ENCODE assay signal across 14 cellular contexts in genomic region chr1:26302733-26303405, GRCh38. TPM values are rescaled to one million over a fixed set of nuclear protein-coding genes. Genes with fewer than 3 reads are reported as not detected.
A peak's percentile ranks its signal among the peaks of the same experiment; 100 is the strongest.
DNase-seq lines count a peak whose midpoint lies in the region; ATAC-seq and TF ChIP-seq lines count a peak whose summit lies in the region.
"Had no signal": no experiment of that assay in that cellular context is flagged by ENCODE, and none has a peak within 500 bp of the region (broad histone marks: within the 10 kb centered on the region; RNA-seq: fewer than 3 reads in every experiment).

No MANE protein-coding gene starts in this region.

- peaks cover 50% of the 10 kb centered on the region for H3K4me1 Mint-ChIP-seq in activated CD8-positive, alpha-beta T cell treated with anti-CD3 and anti-CD28 coated beads, Interleukin-2, amount 10 ng/mL, durations not matched to agents 7 days and 5 days (ENCODE audit: low read depth)

- no peak overlapping the region for H2AK5ac ChIP-seq in mesendoderm (ENCODE audit: low read length)

- H4K5ac ChIP-seq in mesendoderm (ENCODE audit: low read length), result no peak overlapping the region

- H2BK15ac ChIP-seq in mesendoderm (replicated peaks; ENCODE audit: low read depth), result no peak overlapping the region

- no peaks in the 10 kb centered on the region for H4K20me1 ChIP-seq in BLaER1 treated with 17β-estradiol and CSF1 and Interleukin-3, amounts not matched to agents 10 nM and 100 nM

- intact Hi-C loops in sigmoid colon (cut with DNase I), result no loop called here

- ATAC-seq in HG02798 (IDR thresholded peaks at IDR 0.05; ENCODE audit: poor library complexity, unreplicated experiment), result no peak
- ATAC-seq in activated CD8-positive, alpha-beta T cell treated with anti-CD3 and anti-CD28 coated beads, Interleukin-2, amount 10 ng/mL, durations not matched to agents 7 days and 5 days, result no peak
- ATAC-seq in left lobe of liver, result no peak
- ATAC-seq: Panc1; stimulated activated naive CD8-positive, alpha-beta T cell treated with anti-CD3 and anti-CD28 coated beads, Interleukin-15, amount 100 ng/mL, for 72 hours had no signal

- H4K8ac ChIP-seq in mesendoderm (ENCODE audit: low read depth, low read length), result no peak overlapping the region

- no peaks in the 10 kb centered on the region for H3K79me2 ChIP-seq in mesendoderm (ENCODE audit: control insufficient read depth, insufficient read depth, low read length)

- H3K9ac ChIP-seq in BLaER1 treated with 17β-estradiol and CSF1 and Interleukin-3, amounts not matched to agents 10 nM and 100 nM, result peak overlapping the region in 2 of 11 experiments; percentile 2 to 23; a peak in 2 of 22 replicates
- H3K9ac ChIP-seq in mesendoderm (ENCODE audit: low read length), result no peak overlapping the region

- H3K4me2 ChIP-seq in BLaER1 treated with 17β-estradiol and CSF1 and Interleukin-3, amounts not matched to agents 10 nM and 100 nM, result peak overlapping the region; percentile 2 to 98 (median 37); a peak in 19 of 22 replicates
- H3K4me2 ChIP-seq in mesendoderm (ENCODE audit: low read length), result no peak overlapping the region

- H3K27me3 Mint-ChIP-seq in activated CD8-positive, alpha-beta T cell treated with anti-CD3 and anti-CD28 coated beads, Interleukin-2, amount 10 ng/mL, durations not matched to agents 7 days and 5 days (ENCODE audit: low read depth), result no peaks in the 10 kb centered on the region
- H3K27me3 Mint-ChIP-seq: activated naive CD4-positive, alpha-beta T cell treated with anti-CD3 and anti-CD28 coated beads, Interleukin-2, amount 10 ng/mL, durations not matched to agents 7 days and 5 days; stimulated activated naive CD8-positive, alpha-beta T cell treated with anti-CD3 and anti-CD28 coated beads, Interleukin-15, amount 100 ng/mL, for 72 hours had no signal

- H3K4me1 ChIP-seq in BLaER1 treated with 17β-estradiol and CSF1 and Interleukin-3, amounts not matched to agents 10 nM and 100 nM, result peaks cover 60 to 97% (median 91%) of the 10 kb centered on the region in 10 experiments
- H3K4me1 ChIP-seq in mesendoderm (ENCODE audit: control insufficient read depth, low read depth, low read length), result peaks cover 7% of the 10 kb centered on the region
- peaks cover 0 to 17% (median 11%) of the 10 kb centered on the region in 4 donors for H3K4me1 ChIP-seq in sigmoid colon

- no peak overlapping the region for H3K4me3 Mint-ChIP-seq in activated CD8-positive, alpha-beta T cell treated with anti-CD3 and anti-CD28 coated beads, Interleukin-2, amount 10 ng/mL, durations not matched to agents 7 days and 5 days
- H3K4me3 Mint-ChIP-seq: activated naive CD4-positive, alpha-beta T cell treated with anti-CD3 and anti-CD28 coated beads, Interleukin-2, amount 10 ng/mL, durations not matched to agents 7 days and 5 days; stimulated activated naive CD8-positive, alpha-beta T cell treated with anti-CD3 and anti-CD28 coated beads, Interleukin-15, amount 100 ng/mL, for 72 hours had no signal

- H3K4me3 ChIP-seq in BLaER1 treated with 17β-estradiol and CSF1 and Interleukin-3, amounts not matched to agents 10 nM and 100 nM, result no peak overlapping the region
- H3K4me3 ChIP-seq in cardiac fibroblast (replicated peaks in 1 of 2; ENCODE audit: low read depth in 2 of 2, low read length in 2 of 2), result no peak overlapping the region
- H3K4me3 ChIP-seq in mesendoderm (ENCODE audit: low read length), result no peak overlapping the region
- H3K4me3 ChIP-seq in sigmoid colon, result no peak overlapping the region

- H3K4ac ChIP-seq in mesendoderm (ENCODE audit: low read depth, low read length), result no peak overlapping the region

- no peaks in the 10 kb centered on the region for H3K9me3 Mint-ChIP-seq in activated CD8-positive, alpha-beta T cell treated with anti-CD3 and anti-CD28 coated beads, Interleukin-2, amount 10 ng/mL, durations not matched to agents 7 days and 5 days (ENCODE audit: insufficient read depth)
- H3K9me3 Mint-ChIP-seq: activated naive CD4-positive, alpha-beta T cell treated with anti-CD3 and anti-CD28 coated beads, Interleukin-2, amount 10 ng/mL, durations not matched to agents 7 days and 5 days; stimulated activated naive CD8-positive, alpha-beta T cell treated with anti-CD3 and anti-CD28 coated beads, Interleukin-15, amount 100 ng/mL, for 72 hours had no signal

- peaks cover 1% of the 10 kb centered on the region for H3K79me1 ChIP-seq in mesendoderm (ENCODE audit: low read length)

- no peak overlapping the region for H2BK120ac ChIP-seq in mesendoderm (ENCODE audit: low read depth, low read length)

- TF ChIP-seq CTCF in cardiac fibroblast (IDR thresholded peaks at IDR 0.05; ENCODE audit: low read depth, low read length), result no peak
- TF ChIP-seq CTCF in sigmoid colon (IDR thresholded peaks at IDR 0.05), result no peak

- no CpG with 5 or more reads among the region's 8 CpGs for WGBS in mesendoderm (ENCODE audit: extremely low coverage, insufficient coverage, low lambda C conversion rate)
- 77 to 80% methylated on average over 8 of the region's 8 CpGs for whole genome bisulfite sequencing in sigmoid colon, 2 donors

- DNase-seq in HS-27A (ENCODE audit: low read depth) (peak; percentile 81), cardiac fibroblast (ENCODE audit: low read depth in 2 of 2) (peak; percentile 80 to 86), mesendoderm (peak; percentile 82), sigmoid colon (no peak), left lobe of liver (ENCODE audit: low spot score) (no peak)
- no peak for DNase-seq in activated CD8-positive, alpha-beta T cell treated with anti-CD3 and anti-CD28 coated beads, Interleukin-2, amount 10 ng/mL, durations not matched to agents 7 days and 5 days
- DNase-seq: activated naive CD4-positive, alpha-beta T cell treated with anti-CD3 and anti-CD28 coated beads, Interleukin-2, amount 10 ng/mL, durations not matched to agents 7 days and 5 days; effector CD8-positive, alpha-beta T cell; nucleus accumbens; stimulated activated naive CD8-positive, alpha-beta T cell treated with anti-CD3 and anti-CD28 coated beads, Interleukin-15, amount 100 ng/mL, for 72 hours had no signal

- H3K27ac ChIP-seq in BLaER1 treated with 17β-estradiol and CSF1 and Interleukin-3, amounts not matched to agents 10 nM and 100 nM, result peak overlapping the region in 7 of 11 experiments; percentile 2 to 90 (median 35); a peak in 9 of 22 replicates
- H3K27ac ChIP-seq in mesendoderm (ENCODE audit: low read depth, low read length) (peak overlapping the region; percentile 63), sigmoid colon (no peak overlapping the region)
- H3K27ac ChIP-seq: VCaP had no signal

- H3K18ac ChIP-seq in mesendoderm (ENCODE audit: low read length), result no peak overlapping the region

- H3K56ac ChIP-seq in mesendoderm (ENCODE audit: low read length), result peak overlapping the region; percentile 42

- CTCF ChIA-PET in activated CD8-positive, alpha-beta T cell treated with anti-CD3 and anti-CD28 coated beads, Interleukin-2, amount 10 ng/mL, durations not matched to agents 7 days and 5 days (lab: Charles Lee), result interaction anchor here (1.2 kb wide), 1 partner anchor 10 kb away, joined by 3 read pairs; no protein-coding TSS in a partner anchor

- H3K27ac Mint-ChIP-seq in activated CD8-positive, alpha-beta T cell treated with anti-CD3 and anti-CD28 coated beads, Interleukin-2, amount 10 ng/mL, durations not matched to agents 7 days and 5 days, result no peak overlapping the region
- H3K27ac Mint-ChIP-seq: activated naive CD4-positive, alpha-beta T cell treated with anti-CD3 and anti-CD28 coated beads, Interleukin-2, amount 10 ng/mL, durations not matched to agents 7 days and 5 days had no signal

- peaks cover 0 to 3% (median 0%) of the 10 kb centered on the region in 11 experiments; a peak in 1 of 22 replicates for H3K27me3 ChIP-seq in BLaER1 treated with 17β-estradiol and CSF1 and Interleukin-3, amounts not matched to agents 10 nM and 100 nM
- H3K27me3 ChIP-seq in mesendoderm (ENCODE audit: insufficient read depth, low read length, poor library complexity) (no peaks in the 10 kb centered on the region), sigmoid colon (no peaks in the 10 kb centered on the region)

- H3K9me3 ChIP-seq in BLaER1 treated with 17β-estradiol and CSF1 and Interleukin-3, amounts not matched to agents 10 nM and 100 nM (replicated peaks in 1 of 11), result no peaks in the 10 kb centered on the region
- H3K9me3 ChIP-seq in sigmoid colon, result no peaks in the 10 kb centered on the region

- H3K23ac ChIP-seq in mesendoderm (ENCODE audit: low read length), result no peak overlapping the region

- no peak for TF ChIP-seq EP300 in sigmoid colon (IDR thresholded peaks at IDR 0.05)

- no peak overlapping the region for H2BK5ac ChIP-seq in mesendoderm (ENCODE audit: low read length)

- TF ChIP-seq POLR2A in sigmoid colon (IDR thresholded peaks at IDR 0.05), result no peak

- H3K36me3 ChIP-seq in BLaER1 treated with 17β-estradiol and CSF1 and Interleukin-3, amounts not matched to agents 10 nM and 100 nM, result peaks cover 0 to 16% (median 0%) of the 10 kb centered on the region in 11 experiments; a peak in 7 of 22 replicates
- H3K36me3 ChIP-seq in mesendoderm (ENCODE audit: control insufficient read depth, insufficient read depth, low read length) (no peaks in the 10 kb centered on the region), sigmoid colon (no peaks in the 10 kb centered on the region)

- POLR2A ChIA-PET in activated CD8-positive, alpha-beta T cell treated with anti-CD3 and anti-CD28 coated beads, Interleukin-2, amount 10 ng/mL, durations not matched to agents 7 days and 5 days (lab: Charles Lee), result interaction anchor here (0.5 to 1.9 kb wide), 2 partner anchors 11 to 14 kb away, joined by 3 to 8 read pairs; no protein-coding TSS in a partner anchor

- peaks cover 2% of the 10 kb centered on the region for H3K36me3 Mint-ChIP-seq in activated CD8-positive, alpha-beta T cell treated with anti-CD3 and anti-CD28 coated beads, Interleukin-2, amount 10 ng/mL, durations not matched to agents 7 days and 5 days (ENCODE audit: low read depth)

RNA-seq across cellular contexts. Expression of gene UBXN11, which starts 3.6 kb away (rescaled TPM):
- polyA plus RNA-seq in mesendoderm (2013, experiment 1 of 2), result 6.0 TPM
- polyA plus RNA-seq in mesendoderm (2013, experiment 2 of 2), result 6.4 TPM
- total RNA-seq in sigmoid colon (10 to 100 TPM in 3 of 4 donors, 1 to 10 TPM in 1; 9.8 to 17.7 (median 13.1) TPM), left lobe of liver (7.8 TPM)
- 10 to 100 TPM in 1 of 3 donors, 1 to 10 TPM in 2; 3.0 to 22.7 (median 4.2) TPM for polyA plus RNA-seq in sigmoid colon
- 10 to 100 TPM; 34.4 to 40.9 TPM for total RNA-seq in activated CD8-positive, alpha-beta T cell treated with anti-CD3 and anti-CD28 coated beads, Interleukin-2, amount 10 ng/mL, durations not matched to agents 7 days and 5 days

RNA-seq across cellular contexts. Expression of gene CD52, which starts 14.9 kb away (rescaled TPM):
- polyA plus RNA-seq in mesendoderm (2013, experiment 1 of 2), result 6.4 TPM
- polyA plus RNA-seq in mesendoderm (2013, experiment 2 of 2), result 5.3 TPM
- 1 to 10 TPM in 2 of 4 donors, not detected in 2; 1.6 to 5.7 TPM for total RNA-seq in sigmoid colon
- polyA plus RNA-seq in sigmoid colon, result 100 to 1,000 TPM in 1 of 3 donors, 10 to 100 TPM in 2; 19.8 to 556 (median 41.4) TPM
- 1,000 to 10,000 TPM; 1,112 to 1,180 TPM for total RNA-seq in activated CD8-positive, alpha-beta T cell treated with anti-CD3 and anti-CD28 coated beads, Interleukin-2, amount 10 ng/mL, durations not matched to agents 7 days and 5 days
- total RNA-seq in left lobe of liver, result 3.0 TPM

RNA-seq across cellular contexts. Expression of gene SH3BGRL3, which starts 23.0 kb away (rescaled TPM):
- 80.4 TPM for polyA plus RNA-seq in mesendoderm (2013, experiment 1 of 2)
- 79.4 TPM for polyA plus RNA-seq in mesendoderm (2013, experiment 2 of 2)
- 10 to 100 TPM; 32.9 to 41.5 (median 37.6) TPM for total RNA-seq in sigmoid colon
- 100 to 1,000 TPM; 303 to 575 (median 543) TPM for polyA plus RNA-seq in sigmoid colon
- 100 to 1,000 TPM; 795 to 814 TPM for total RNA-seq in activated CD8-positive, alpha-beta T cell treated with anti-CD3 and anti-CD28 coated beads, Interleukin-2, amount 10 ng/mL, durations not matched to agents 7 days and 5 days
- 31.5 TPM for total RNA-seq in left lobe of liver

RNA-seq across cellular contexts. Expression of gene CRYBG2, which starts 51.1 kb away (rescaled TPM):
- polyA plus RNA-seq in mesendoderm (2013, experiment 1 of 2), result 3.8 TPM
- 4.4 TPM for polyA plus RNA-seq in mesendoderm (2013, experiment 2 of 2)
- total RNA-seq in sigmoid colon (1 to 10 TPM in 1 of 4 donors, under 1 TPM in 1, not detected in 2; 0.55 to 1.8 TPM), left lobe of liver (0.18 TPM)
- polyA plus RNA-seq in sigmoid colon, result 10 to 100 TPM; 13.8 to 21.0 (median 19.9) TPM
- total RNA-seq in activated CD8-positive, alpha-beta T cell treated with anti-CD3 and anti-CD28 coated beads, Interleukin-2, amount 10 ng/mL, durations not matched to agents 7 days and 5 days, result 1 to 10 TPM; 7.6 to 8.7 TPM

Comparison
In these comparisons a context has a peak if more than half of its experiments do, and no peak if none do; other contexts are left out.
1. H3K27ac ChIP-seq: peak in BLaER1 treated with 17β-estradiol and CSF1 and Interleukin-3, amounts not matched to agents 10 nM and 100 nM (7 of 11) and mesendoderm (single experiment); none in sigmoid colon (0 of 4).
2. DNase-seq: peak in HS-27A (single experiment), cardiac fibroblast (2 of 2) and mesendoderm (single experiment); none in sigmoid colon (single experiment), activated CD8-positive, alpha-beta T cell treated with anti-CD3 and anti-CD28 coated beads, Interleukin-2, amount 10 ng/mL, durations not matched to agents 7 days and 5 days (single experiment) and left lobe of liver (single experiment).
3. RNA of gene CD52, which starts 14.9 kb away (total RNA-seq): 1,112 to 1,180 TPM in activated CD8-positive, alpha-beta T cell treated with anti-CD3 and anti-CD28 coated beads, Interleukin-2, amount 10 ng/mL, durations not matched to agents 7 days and 5 days; 3.0 TPM in left lobe of liver (single experiment) and 1.6 to 5.7 TPM in sigmoid colon; every median in the first group is over 100 times any median in the second.
4. RNA of gene SH3BGRL3, which starts 23.0 kb away (total RNA-seq): 795 to 814 TPM in activated CD8-positive, alpha-beta T cell treated with anti-CD3 and anti-CD28 coated beads, Interleukin-2, amount 10 ng/mL, durations not matched to agents 7 days and 5 days; 32.9 to 41.5 TPM in sigmoid colon and 31.5 TPM in left lobe of liver (single experiment); every median in the first group is over 10 times any median in the second.